ENCODE assay signal across 13 cellular contexts in the genomic region with DNA sequence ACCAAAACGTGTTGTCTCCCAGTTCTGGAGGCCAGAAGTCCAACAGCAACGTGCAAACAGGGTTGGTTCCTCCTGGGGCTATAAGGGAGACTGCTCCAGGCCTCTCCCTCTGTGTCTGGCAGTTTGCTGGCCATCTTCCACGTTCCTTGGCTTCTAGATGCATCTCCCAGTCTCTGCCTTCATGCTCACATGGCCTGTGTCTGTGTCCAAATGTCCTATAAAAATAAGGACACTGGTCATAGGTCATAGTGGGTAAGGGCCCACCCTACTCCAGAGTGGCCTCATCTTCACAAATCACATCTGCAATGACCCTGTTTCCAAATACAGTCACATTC.
"Had no signal": no experiment of that assay in that cellular context is flagged by ENCODE, and none has a peak within 500 bp of the region (broad histone marks: within the 10 kb centered on the region; RNA-seq: fewer than 3 reads in every experiment).

No MANE protein-coding gene starts in this region.

- H3K4me1 ChIP-seq: adrenal gland, prostate gland had no signal

- H3K36me3 ChIP-seq: adrenal gland, breast epithelium, prostate gland, right lobe of liver had no signal

- H3K4me3 ChIP-seq: adrenal gland, breast epithelium, prostate gland, right lobe of liver had no signal

- H3K4me3 Mint-ChIP-seq: activated T-cell treated with anti-CD3 and anti-CD28 coated beads, Interleukin-2, amount 50 U/mL, for 72 hours; nephron progenitor cell had no signal

- H3K9me3 ChIP-seq: adrenal gland, breast epithelium, prostate gland, right lobe of liver had no signal

- H3K27ac ChIP-seq: prostate gland, right lobe of liver had no signal

- DNase-seq: activated CD4-positive, alpha-beta T cell treated with anti-CD3 and anti-CD28 coated beads, Interleukin-2, amount 50 U/mL, for 4 hours; activated gamma-delta T cell; activated T-cell treated with anti-CD3 and anti-CD28 coated beads, Interleukin-2, amount 50 U/mL, for 72 hours; cerebellar nuclear complex; effector CD4-positive, alpha-beta T cell; nephron progenitor cell; right lobe of liver; stimulated activated naive CD4-positive, alpha-beta T cell; SW 1271 had no signal

- H3K27ac Mint-ChIP-seq: activated T-cell treated with anti-CD3 and anti-CD28 coated beads, Interleukin-2, amount 50 U/mL, for 72 hours had no signal

- H3K27me3 ChIP-seq: adrenal gland, breast epithelium, right lobe of liver had no signal

- H3K9me3 Mint-ChIP-seq: activated naive CD4-positive, alpha-beta T cell treated with anti-CD3 and anti-CD28 coated beads, Interleukin-2, amount 50 U/mL, for 72 hours; nephron progenitor cell had no signal

- ATAC-seq: activated naive CD4-positive, alpha-beta T cell treated with anti-CD3 and anti-CD28 coated beads, Interleukin-2, amount 50 U/mL, for 72 hours; activated T-cell treated with anti-CD3 and anti-CD28 coated beads, Interleukin-2, amount 50 U/mL, for 72 hours; right lobe of liver had no signal

- H3K36me3 Mint-ChIP-seq: activated naive CD4-positive, alpha-beta T cell treated with anti-CD3 and anti-CD28 coated beads, Interleukin-2, amount 50 U/mL, for 72 hours had no signal
